ENCODE assay signal across 6 cellular contexts in genomic region chr10:128497660-128498377, GRCh38.
"Had no signal": no experiment of that assay in that cellular context is flagged by ENCODE, and none has a peak within 500 bp of the region (broad histone marks: within the 10 kb centered on the region; RNA-seq: fewer than 3 reads in every experiment).

No MANE protein-coding gene starts in this region.

- H3K9me3 ChIP-seq: HAP-1 had no signal

- DNase-seq: GM23248, GOT3, HFFc6 had no signal

- H3K4me1 ChIP-seq: HAP-1 had no signal

- H2AFZ ChIP-seq: GM23248 had no signal

- H3K4me3 ChIP-seq: GM23248, HAP-1 had no signal

- FAIRE-seq: HepG2 had no signal

- H3K27ac ChIP-seq: GM23248, HL-60 had no signal

- H3K36me3 ChIP-seq: HAP-1 had no signal

- H3K9ac ChIP-seq: GM23248 had no signal

- ATAC-seq: HepG2 had no signal
